Comparison of ENCODE assay signal across 1 cellular context in the genomic region with DNA sequence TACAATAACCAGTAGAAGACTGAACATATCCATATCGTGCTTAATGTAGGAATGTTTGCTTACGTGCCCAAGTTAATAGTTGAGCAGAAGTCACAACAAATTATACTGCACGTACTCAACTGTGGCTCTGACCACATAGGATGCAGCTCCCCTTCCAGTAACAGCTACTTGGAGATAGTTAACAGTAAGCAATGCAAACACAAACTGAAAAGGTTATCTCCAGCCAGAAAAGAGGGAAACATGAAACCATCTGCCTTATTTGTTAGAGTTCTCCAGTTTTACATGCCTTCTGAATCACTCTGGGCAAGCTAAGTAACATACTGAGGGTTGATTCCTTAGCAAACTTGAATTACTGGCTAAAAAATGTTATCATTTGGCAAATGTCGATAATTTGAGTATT.
TF ChIP-seq lines count a peak whose summit lies in the region.

No MANE protein-coding gene starts in this region.

TF ChIP-seq in IMR-90, 13 proteins besides CTCF, POLR2A, EP300 and RAD21:
- TF ChIP-seq MAZ (IDR thresholded peaks at IDR 0.05; ENCODE audit: borderline replicate concordance, low read depth, low read length) (no peak), FOS (IDR thresholded peaks at IDR 0.05; ENCODE audit: low read depth, low read length) (no peak), RCOR1 (IDR thresholded peaks at IDR 0.05; ENCODE audit: insufficient replicate concordance, low read length) (no peak), SMC3 (IDR thresholded peaks at IDR 0.05; ENCODE audit: low read depth, low read length) (no peak)
